9 cellular contexts compared by ENCODE assay signal in the genomic region with DNA sequence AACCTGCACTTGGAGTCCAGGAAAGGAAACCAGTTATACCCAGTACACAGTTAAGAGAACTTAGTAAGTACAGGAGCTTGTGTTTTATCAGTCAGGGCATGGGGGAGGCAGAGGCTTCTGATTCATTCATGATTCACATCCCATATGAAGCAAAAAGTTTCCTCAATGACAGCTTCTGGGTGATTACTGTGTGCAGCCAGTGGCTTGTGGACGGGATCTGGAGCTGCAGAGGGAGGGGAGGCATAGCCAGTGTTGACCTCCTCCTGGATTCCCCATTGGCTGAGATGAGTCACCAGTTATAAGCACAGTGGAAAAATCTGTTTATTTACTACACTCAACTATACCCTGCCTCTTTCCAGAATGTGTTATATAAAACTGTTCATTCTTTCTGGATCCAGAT. TPM values are rescaled to one million over a fixed set of nuclear protein-coding genes. Genes with fewer than 3 reads are reported as not detected.
DNase-seq lines count a peak whose midpoint lies in the region; TF ChIP-seq lines count a peak whose summit lies in the region.
"Had no signal": no experiment of that assay in that cellular context is flagged by ENCODE, and none has a peak within 500 bp of the region (broad histone marks: within the 10 kb centered on the region; RNA-seq: fewer than 3 reads in every experiment).

No MANE protein-coding gene starts in this region.

- H3K9me3 Mint-ChIP-seq in neural progenitor cell = no peaks in the 10 kb centered on the region

- H3K9me3 ChIP-seq in neural progenitor cell (ENCODE audit: low read depth) = no peaks in the 10 kb centered on the region

- no peaks in the 10 kb centered on the region for H3K4me1 Mint-ChIP-seq in neural progenitor cell

- no peak overlapping the region for H3K4me3 ChIP-seq in epithelial cell of proximal tubule (ENCODE audit: low read depth, low read length)
- no peak overlapping the region for H3K4me3 ChIP-seq in neural progenitor cell

- H3K27me3 Mint-ChIP-seq in neural progenitor cell (ENCODE audit: insufficient read depth, low read depth) = no peaks in the 10 kb centered on the region

- H3F3A ChIP-seq in neural progenitor cell (ENCODE audit: low read depth) = no peaks in the 10 kb centered on the region

- H3K27me3 ChIP-seq in neural progenitor cell = no peaks in the 10 kb centered on the region

- H3K36me3 ChIP-seq in neural progenitor cell = no peaks in the 10 kb centered on the region

- H3K27ac Mint-ChIP-seq in neural progenitor cell = no peak overlapping the region

- no peak overlapping the region for H3K4me3 Mint-ChIP-seq in neural progenitor cell

- H3K9ac ChIP-seq in neural progenitor cell = no peak overlapping the region

- H3K27ac ChIP-seq in neural progenitor cell = no peak overlapping the region

- H3K4me2 ChIP-seq in neural progenitor cell = no peak overlapping the region

- no peaks in the 10 kb centered on the region for H3K4me1 ChIP-seq in neural progenitor cell

- DNase-seq in H4 (ENCODE audit: low spot score) (peak; percentile 87), SIG-M5 treated with dmso at 0.1 percent for 504 hours (lab: John Stamatoyannopoulos, UW; ENCODE audit: unreplicated experiment) (peak; percentile 73), epithelial cell of proximal tubule (ENCODE audit: low read depth) (peak; percentile 98), NCI-H1092 (lab: John Stamatoyannopoulos, UW) (no peak), neural progenitor cell (ENCODE audit: low spot score) (no peak), NCI-H1417 (lab: John Stamatoyannopoulos, UW) (no peak), HUDEP-2 (lab: John Stamatoyannopoulos, UW; ENCODE audit: unreplicated experiment in 76 of 76) (no peak)
- DNase-seq in stimulated activated CD4-positive, alpha-beta T cell treated with anti-CD3 and anti-CD28 coated beads, Interleukin-2, amount 100 ng/mL, for 24 hours = peak; percentile 56 to 58

- no peaks in the 10 kb centered on the region for H3K79me2 ChIP-seq in neural progenitor cell (ENCODE audit: low read depth)

- no peaks in the 10 kb centered on the region for H4K20me1 ChIP-seq in neural progenitor cell (ENCODE audit: low read depth)

- no peak overlapping the region for H2AFZ ChIP-seq in neural progenitor cell (replicated peaks)

- TF ChIP-seq CTCF in epithelial cell of proximal tubule (conservative IDR thresholded peaks at IDR 0.05; ENCODE audit: low read depth, low read length) (no peak), neural progenitor cell (IDR thresholded peaks at IDR 0.05) (no peak)

- no peaks in the 10 kb centered on the region for H3K36me3 Mint-ChIP-seq in neural progenitor cell

RNA-seq across cellular contexts. Expression of a gene that starts 17.7 kb away (rescaled TPM):
- 7.6 and 10.5 TPM in 2 replicates for total RNA-seq in H4 (2014; rRNA removed; shearing (Covaris generic))
- 2.5 and 2.9 TPM in 2 replicates for total RNA-seq in epithelial cell of proximal tubule
- total RNA-seq in neural progenitor cell (ENCODE audit: low replicate concordance) = not detected in 2 replicates
- total RNA-seq: mesenteric fat pad had no signal

Comparison
In these comparisons a context has a peak if more than half of its experiments do, and no peak if none do; other contexts are left out.
1. DNase-seq: peak in H4 (single experiment), SIG-M5 treated with dmso at 0.1 percent for 504 hours (single experiment), epithelial cell of proximal tubule (single experiment) and stimulated activated CD4-positive, alpha-beta T cell treated with anti-CD3 and anti-CD28 coated beads, Interleukin-2, amount 100 ng/mL, for 24 hours (2 of 2); none in NCI-H1092 (single experiment), neural progenitor cell (single experiment), NCI-H1417 (0 of 3) and HUDEP-2 (0 of 76).